In genomic region chr3:103644450-103644849, GRCh38 we compare ENCODE assay signal across 19 cellular contexts.
"Had no signal": no experiment of that assay in that cellular context is flagged by ENCODE, and none has a peak within 500 bp of the region (broad histone marks: within the 10 kb centered on the region; RNA-seq: fewer than 3 reads in every experiment).

No MANE protein-coding gene starts in this region.

- H3K9me3 ChIP-seq: ascending aorta, colonic mucosa, heart right ventricle, left ventricle myocardium inferior, psoas muscle, sigmoid colon, suprapubic skin, upper lobe of right lung had no signal

- H3K4me1 Mint-ChIP-seq: activated naive CD8-positive, alpha-beta T cell treated with anti-CD3 and anti-CD28 coated beads, Interleukin-2, amount 10 ng/mL, durations not matched to agents 7 days and 5 days; memory B cell; nephron had no signal

- DNase-seq: activated CD8-positive, alpha-beta memory T cell treated with anti-CD3 and anti-CD28 coated beads, Interleukin-2, amount 50 U/mL, for 4 hours; activated CD8-positive, alpha-beta T cell treated with anti-CD3 and anti-CD28 coated beads for 36 hours; activated naive CD8-positive, alpha-beta T cell treated with anti-CD3 and anti-CD28 coated beads, Interleukin-2, amount 10 ng/mL, durations not matched to agents 7 days and 5 days; caudate nucleus; colonic mucosa; foreskin keratinocyte; heart right ventricle; left ventricle myocardium inferior; psoas muscle; sigmoid colon; stimulated activated CD4-positive, alpha-beta T cell treated with anti-CD3 and anti-CD28 coated beads, Interleukin-2, amount 100 ng/mL, for 48 hours; stimulated activated naive CD8-positive, alpha-beta T cell treated with anti-CD3 and anti-CD28 coated beads, Interleukin-15, Interleukin-2, amounts not matched to agents 100 U/mL and 50 U/mL, for 24 hours; T-helper 9 cell; upper lobe of right lung had no signal

- H3K4me3 ChIP-seq: ascending aorta, colonic mucosa, heart right ventricle, left ventricle myocardium inferior, psoas muscle, sigmoid colon, suprapubic skin, upper lobe of right lung had no signal

- H3K9me3 Mint-ChIP-seq: activated CD8-positive, alpha-beta T cell treated with anti-CD3 and anti-CD28 coated beads for 36 hours; activated naive CD8-positive, alpha-beta T cell treated with anti-CD3 and anti-CD28 coated beads, Interleukin-2, amount 10 ng/mL, durations not matched to agents 7 days and 5 days; memory B cell; nephron had no signal

- H3K36me3 Mint-ChIP-seq: activated naive CD8-positive, alpha-beta T cell treated with anti-CD3 and anti-CD28 coated beads, Interleukin-2, amount 10 ng/mL, durations not matched to agents 7 days and 5 days; memory B cell had no signal

- H3K4me1 ChIP-seq: ascending aorta, colonic mucosa, foreskin keratinocyte, heart right ventricle, left ventricle myocardium inferior, psoas muscle, sigmoid colon, suprapubic skin, upper lobe of right lung had no signal

- H3K27ac ChIP-seq: ascending aorta, colonic mucosa, foreskin keratinocyte, heart right ventricle, left ventricle myocardium inferior, psoas muscle, sigmoid colon, suprapubic skin, upper lobe of right lung, VCaP had no signal

- H3K27me3 ChIP-seq: ascending aorta, colonic mucosa, foreskin keratinocyte, heart right ventricle, sigmoid colon, suprapubic skin, upper lobe of right lung had no signal

- H3K36me3 ChIP-seq: ascending aorta, colonic mucosa, heart right ventricle, left ventricle myocardium inferior, sigmoid colon, suprapubic skin, upper lobe of right lung had no signal

- H3K27me3 Mint-ChIP-seq: activated CD8-positive, alpha-beta T cell treated with anti-CD3 and anti-CD28 coated beads for 36 hours; activated naive CD8-positive, alpha-beta T cell treated with anti-CD3 and anti-CD28 coated beads, Interleukin-2, amount 10 ng/mL, durations not matched to agents 7 days and 5 days; memory B cell had no signal

- H3K4me3 Mint-ChIP-seq: activated CD8-positive, alpha-beta T cell treated with anti-CD3 and anti-CD28 coated beads for 36 hours; activated naive CD8-positive, alpha-beta T cell treated with anti-CD3 and anti-CD28 coated beads, Interleukin-2, amount 10 ng/mL, durations not matched to agents 7 days and 5 days; memory B cell; nephron had no signal

- H3K27ac Mint-ChIP-seq: activated CD8-positive, alpha-beta T cell treated with anti-CD3 and anti-CD28 coated beads for 36 hours; activated naive CD8-positive, alpha-beta T cell treated with anti-CD3 and anti-CD28 coated beads, Interleukin-2, amount 10 ng/mL, durations not matched to agents 7 days and 5 days; memory B cell; nephron had no signal
